In the genomic region with DNA sequence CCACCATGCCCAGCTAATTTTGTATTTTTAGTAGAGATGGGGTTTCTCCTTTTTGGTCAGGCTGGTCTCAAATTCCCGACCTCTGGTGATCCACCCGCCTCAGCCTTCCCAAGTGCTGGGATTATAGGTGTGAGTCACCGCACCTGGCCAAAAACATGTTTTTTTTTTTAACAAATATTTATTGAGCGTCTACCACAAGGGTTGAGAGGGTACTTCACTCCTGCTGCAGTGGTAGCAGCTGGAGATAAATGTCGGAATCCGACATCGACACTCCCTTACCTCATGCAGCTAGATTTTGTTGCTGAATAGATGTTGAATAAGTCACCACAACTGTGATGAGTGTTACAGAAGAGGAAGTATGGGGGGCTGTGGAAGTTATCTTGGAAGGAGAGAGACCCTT, we compare ENCODE assay signal across 20 cellular contexts.
A peak's percentile ranks its signal among the peaks of the same experiment; 100 is the strongest.
DNase-seq lines count a peak whose midpoint lies in the region; ATAC-seq lines count a peak whose summit lies in the region.
"Had no signal": no experiment of that assay in that cellular context is flagged by ENCODE, and none has a peak within 500 bp of the region (broad histone marks: within the 10 kb centered on the region; RNA-seq: fewer than 3 reads in every experiment).

No MANE protein-coding gene starts in this region.

- no peak overlapping the region for H3K4me3 Mint-ChIP-seq in activated T-cell treated with anti-CD3 and anti-CD28 coated beads, Interleukin-2, amount 50 U/mL, for 24 hours
- H3K4me3 Mint-ChIP-seq: CD4-positive, CD25-positive, alpha-beta regulatory T cell; neural progenitor cell had no signal

- no peaks in the 10 kb centered on the region for H3K36me3 Mint-ChIP-seq in activated T-cell treated with anti-CD3 and anti-CD28 coated beads, Interleukin-2, amount 50 U/mL, for 24 hours (ENCODE audit: low read depth)
- H3K36me3 Mint-ChIP-seq: CD4-positive, CD25-positive, alpha-beta regulatory T cell; neural progenitor cell had no signal

- H3K27ac Mint-ChIP-seq in activated T-cell treated with anti-CD3 and anti-CD28 coated beads, Interleukin-2, amount 50 U/mL, for 24 hours: no peak overlapping the region
- H3K27ac Mint-ChIP-seq: CD4-positive, CD25-positive, alpha-beta regulatory T cell; neural progenitor cell had no signal

- peaks cover 9% of the 10 kb centered on the region for H3K27me3 Mint-ChIP-seq in activated T-cell treated with anti-CD3 and anti-CD28 coated beads, Interleukin-2, amount 50 U/mL, for 24 hours

- H3K4me1 Mint-ChIP-seq in activated T-cell treated with anti-CD3 and anti-CD28 coated beads, Interleukin-2, amount 50 U/mL, for 24 hours (ENCODE audit: low read depth): no peaks in the 10 kb centered on the region

- ATAC-seq in HG02588 (IDR thresholded peaks at IDR 0.05; ENCODE audit: unreplicated experiment): no peak

- DNase-seq in COLO668 (lab: John Stamatoyannopoulos, UW; ENCODE audit: unreplicated experiment) (peak; percentile 43), NCI-H1105 (lab: John Stamatoyannopoulos, UW) (peak; percentile 22), NCI-H69 (lab: John Stamatoyannopoulos, UW) (peak; percentile 13), kidney glomerular epithelial cell (lab: John Stamatoyannopoulos, UW) (peak; percentile 35), NCI-H446 treated with DMSO at 0.1 percent for 48 hours (lab: John Stamatoyannopoulos, UW) (no peak)
- DNase-seq in activated T-cell treated with anti-CD3 and anti-CD28 coated beads, Interleukin-2, amount 50 U/mL, for 24 hours: no peak
- no peak for DNase-seq in activated effector memory CD4-positive, alpha-beta T cell treated with anti-CD3 and anti-CD28 coated beads, Interleukin-2, amount 50 U/mL, for 16 hours
- DNase-seq: activated CD4-positive, alpha-beta T cell treated with anti-CD3 and anti-CD28 coated beads for 48 hours; activated gamma-delta T cell; adrenal gland; CD4-positive, CD25-positive, alpha-beta regulatory T cell; dermis blood vessel endothelial cell; foreskin keratinocyte; KG1; NCI-H1436; NCI-H524; retina; stimulated activated CD4-positive, alpha-beta T cell treated with anti-CD3 and anti-CD28 coated beads, Interleukin-15, amount 100 ng/mL, for 24 hours had no signal

- no peaks in the 10 kb centered on the region for H3K9me3 Mint-ChIP-seq in activated T-cell treated with anti-CD3 and anti-CD28 coated beads, Interleukin-2, amount 50 U/mL, for 24 hours
- H3K9me3 Mint-ChIP-seq: CD4-positive, CD25-positive, alpha-beta regulatory T cell had no signal

Comparison
In these comparisons a context has a peak if more than half of its experiments do, and no peak if none do; other contexts are left out.
1. DNase-seq: peak in COLO668 (single experiment), NCI-H1105 (single experiment), NCI-H69 (single experiment) and kidney glomerular epithelial cell (single experiment); none in activated T-cell treated with anti-CD3 and anti-CD28 coated beads, Interleukin-2, amount 50 U/mL, for 24 hours (single experiment), NCI-H446 treated with DMSO at 0.1 percent for 48 hours (single experiment) and activated effector memory CD4-positive, alpha-beta T cell treated with anti-CD3 and anti-CD28 coated beads, Interleukin-2, amount 50 U/mL, for 16 hours (single experiment).